Comparison of ENCODE assay signal across 8 cellular contexts in the genomic region with DNA sequence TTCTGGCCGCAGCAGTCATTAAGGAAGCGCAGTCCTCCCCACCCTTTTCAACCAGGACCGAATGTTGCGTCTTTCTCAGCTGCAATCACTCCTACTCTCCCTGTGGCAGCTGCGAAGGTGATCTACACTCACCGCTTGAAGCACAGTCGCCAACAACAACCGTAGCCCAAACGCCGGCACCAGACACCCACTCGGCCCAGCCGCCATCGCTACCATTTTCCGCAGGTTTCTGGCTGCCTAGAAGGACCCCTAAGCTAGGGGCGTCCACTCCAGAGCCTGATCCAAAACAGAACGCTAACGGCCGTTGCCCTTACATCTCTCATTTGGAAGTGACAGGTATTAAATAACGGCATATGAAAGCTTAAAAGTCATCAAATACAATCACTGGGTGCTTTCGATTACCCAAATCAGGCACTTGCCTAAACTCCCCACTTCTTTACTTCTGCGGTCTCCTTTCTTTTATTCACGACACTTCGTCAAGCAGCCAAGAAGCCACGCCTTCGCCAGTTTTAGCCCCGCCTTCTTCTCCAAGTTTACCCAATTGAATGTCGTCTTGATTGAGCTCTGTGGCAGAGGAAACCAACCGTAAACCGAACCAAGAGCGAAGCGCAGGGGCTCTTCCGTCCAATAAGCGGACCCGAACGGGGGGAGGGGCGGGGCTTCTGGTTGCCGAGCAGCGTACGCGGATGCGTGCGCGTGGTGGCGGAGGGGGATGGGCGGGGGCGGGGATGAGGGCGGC. TPM values are rescaled to one million over a fixed set of nuclear protein-coding genes. Genes with fewer than 3 reads are reported as not detected.
DNase-seq lines count a peak whose midpoint lies in the region; ATAC-seq and TF ChIP-seq lines count a peak whose summit lies in the region.

TSS of gene SELENOF (minus strand) at position 231 of the 739 bp plus-strand sequence. CDS start at position 216, 15 bp downstream.

- DNase-seq in DMS153 treated with DMSO at 0.1 percent for 48 hours (lab: John Stamatoyannopoulos, UW; ENCODE audit: unreplicated experiment) (peak; percentile 99), OCI-M2 (lab: John Stamatoyannopoulos, UW; ENCODE audit: unreplicated experiment) (peak; percentile 97), activated T-cell treated with anti-CD3 and anti-CD28 coated beads for 4 hours (peak; percentile 99), epithelial cell of prostate (ENCODE audit: low read depth, low spot score) (peak; percentile 99)
- peak; percentile 96 to 98 for DNase-seq in stimulated activated CD8-positive, alpha-beta memory T cell treated with anti-CD3 and anti-CD28 coated beads, Interleukin-4, amount 100 ng/mL, for 1 hour (ENCODE audit: low read depth in 2 of 2, low spot score in 1 of 2)

- no peaks in the 10 kb centered on the region for H3K27me3 ChIP-seq in mononuclear cell (ENCODE audit: insufficient read depth, low read length)

- ATAC-seq in GM21619 (IDR thresholded peaks at IDR 0.05; ENCODE audit: unreplicated experiment), result peak; percentile 72

- H3K4me3 ChIP-seq in mononuclear cell (ENCODE audit: low read length), result peak within 1 kb of the TSS; percentile 100

- peaks cover 39% of the 10 kb centered on the region for H3K4me1 ChIP-seq in mononuclear cell (ENCODE audit: insufficient read depth, low read length)

- H3K27ac ChIP-seq in epithelial cell of prostate, result peak within 1 kb of the TSS; percentile 80

- TF ChIP-seq RAD21 in Ishikawa (IDR thresholded peaks at IDR 0.05; ENCODE audit: low read depth), result no peak

- H3K9me3 ChIP-seq in mononuclear cell (ENCODE audit: low read depth, low read length), result no peaks in the 10 kb centered on the region

- no peak for TF ChIP-seq EP300 in Ishikawa (IDR thresholded peaks at IDR 0.05; ENCODE audit: borderline replicate concordance)

TF ChIP-seq in Ishikawa, 13 proteins besides CTCF, POLR2A, EP300 and RAD21:
- no peak for TF ChIP-seq FOXM1 (IDR thresholded peaks at IDR 0.05; ENCODE audit: borderline replicate concordance, low read depth)
- TF ChIP-seq TEAD4 (IDR thresholded peaks at IDR 0.05), result no peak
- no peak; the same call in 1 of the 2 replicates for TF ChIP-seq TCF12 (IDR thresholded peaks at IDR 0.05; ENCODE audit: low read depth)
- TF ChIP-seq ZBTB7A (IDR thresholded peaks at IDR 0.05; ENCODE audit: low read depth), result no peak
- TF ChIP-seq, protein P1, sequence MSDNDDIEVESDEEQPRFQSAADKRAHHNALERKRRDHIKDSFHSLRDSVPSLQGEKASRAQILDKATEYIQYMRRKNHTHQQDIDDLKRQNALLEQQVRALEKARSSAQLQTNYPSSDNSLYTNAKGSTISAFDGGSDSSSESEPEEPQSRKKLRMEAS (IDR thresholded peaks at IDR 0.05), result no peak; the same call in 1 of the 2 replicates
- peak; percentile 97 for TF ChIP-seq TAF1 (IDR thresholded peaks at IDR 0.05; ENCODE audit: low read depth)
- TF ChIP-seq, protein P2, sequence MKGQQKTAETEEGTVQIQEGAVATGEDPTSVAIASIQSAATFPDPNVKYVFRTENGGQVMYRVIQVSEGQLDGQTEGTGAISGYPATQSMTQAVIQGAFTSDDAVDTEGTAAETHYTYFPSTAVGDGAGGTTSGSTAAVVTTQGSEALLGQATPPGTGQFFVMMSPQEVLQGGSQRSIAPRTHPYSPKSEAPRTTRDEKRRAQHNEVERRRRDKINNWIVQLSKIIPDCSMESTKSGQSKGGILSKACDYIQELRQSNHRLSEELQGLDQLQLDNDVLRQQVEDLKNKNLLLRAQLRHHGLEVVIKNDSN (IDR thresholded peaks at IDR 0.05), result no peak
- TF ChIP-seq NFIC (IDR thresholded peaks at IDR 0.05), result no peak
- TF ChIP-seq, protein P3, sequence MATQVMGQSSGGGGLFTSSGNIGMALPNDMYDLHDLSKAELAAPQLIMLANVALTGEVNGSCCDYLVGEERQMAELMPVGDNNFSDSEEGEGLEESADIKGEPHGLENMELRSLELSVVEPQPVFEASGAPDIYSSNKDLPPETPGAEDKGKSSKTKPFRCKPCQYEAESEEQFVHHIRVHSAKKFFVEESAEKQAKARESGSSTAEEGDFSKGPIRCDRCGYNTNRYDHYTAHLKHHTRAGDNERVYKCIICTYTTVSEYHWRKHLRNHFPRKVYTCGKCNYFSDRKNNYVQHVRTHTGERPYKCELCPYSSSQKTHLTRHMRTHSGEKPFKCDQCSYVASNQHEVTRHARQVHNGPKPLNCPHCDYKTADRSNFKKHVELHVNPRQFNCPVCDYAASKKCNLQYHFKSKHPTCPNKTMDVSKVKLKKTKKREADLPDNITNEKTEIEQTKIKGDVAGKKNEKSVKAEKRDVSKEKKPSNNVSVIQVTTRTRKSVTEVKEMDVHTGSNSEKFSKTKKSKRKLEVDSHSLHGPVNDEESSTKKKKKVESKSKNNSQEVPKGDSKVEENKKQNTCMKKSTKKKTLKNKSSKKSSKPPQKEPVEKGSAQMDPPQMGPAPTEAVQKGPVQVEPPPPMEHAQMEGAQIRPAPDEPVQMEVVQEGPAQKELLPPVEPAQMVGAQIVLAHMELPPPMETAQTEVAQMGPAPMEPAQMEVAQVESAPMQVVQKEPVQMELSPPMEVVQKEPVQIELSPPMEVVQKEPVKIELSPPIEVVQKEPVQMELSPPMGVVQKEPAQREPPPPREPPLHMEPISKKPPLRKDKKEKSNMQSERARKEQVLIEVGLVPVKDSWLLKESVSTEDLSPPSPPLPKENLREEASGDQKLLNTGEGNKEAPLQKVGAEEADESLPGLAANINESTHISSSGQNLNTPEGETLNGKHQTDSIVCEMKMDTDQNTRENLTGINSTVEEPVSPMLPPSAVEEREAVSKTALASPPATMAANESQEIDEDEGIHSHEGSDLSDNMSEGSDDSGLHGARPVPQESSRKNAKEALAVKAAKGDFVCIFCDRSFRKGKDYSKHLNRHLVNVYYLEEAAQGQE (IDR thresholded peaks at IDR 0.05; ENCODE audit: low read depth), result 0 out of 2 replicates have a peak, but pooled peaks have one; percentile 9
- TF ChIP-seq CREB1 (IDR thresholded peaks at IDR 0.05; ENCODE audit: low read depth), result no peak
- peak; percentile 95 for TF ChIP-seq YY1 (IDR thresholded peaks at IDR 0.05; ENCODE audit: low read depth)

RNA-seq across cellular contexts. Expression of gene SELENOF, which starts in this region (rescaled TPM):
- 155 TPM for total RNA-seq in mononuclear cell

Comparison
In these comparisons a context has a peak if more than half of its experiments do, and no peak if none do; other contexts are left out.
1. Peak in every context shown above with its lines: DNase-seq, ATAC-seq, H3K4me3 ChIP-seq and H3K27ac ChIP-seq.